Comparison of ENCODE assay signal across 23 cellular contexts in the genomic region with DNA sequence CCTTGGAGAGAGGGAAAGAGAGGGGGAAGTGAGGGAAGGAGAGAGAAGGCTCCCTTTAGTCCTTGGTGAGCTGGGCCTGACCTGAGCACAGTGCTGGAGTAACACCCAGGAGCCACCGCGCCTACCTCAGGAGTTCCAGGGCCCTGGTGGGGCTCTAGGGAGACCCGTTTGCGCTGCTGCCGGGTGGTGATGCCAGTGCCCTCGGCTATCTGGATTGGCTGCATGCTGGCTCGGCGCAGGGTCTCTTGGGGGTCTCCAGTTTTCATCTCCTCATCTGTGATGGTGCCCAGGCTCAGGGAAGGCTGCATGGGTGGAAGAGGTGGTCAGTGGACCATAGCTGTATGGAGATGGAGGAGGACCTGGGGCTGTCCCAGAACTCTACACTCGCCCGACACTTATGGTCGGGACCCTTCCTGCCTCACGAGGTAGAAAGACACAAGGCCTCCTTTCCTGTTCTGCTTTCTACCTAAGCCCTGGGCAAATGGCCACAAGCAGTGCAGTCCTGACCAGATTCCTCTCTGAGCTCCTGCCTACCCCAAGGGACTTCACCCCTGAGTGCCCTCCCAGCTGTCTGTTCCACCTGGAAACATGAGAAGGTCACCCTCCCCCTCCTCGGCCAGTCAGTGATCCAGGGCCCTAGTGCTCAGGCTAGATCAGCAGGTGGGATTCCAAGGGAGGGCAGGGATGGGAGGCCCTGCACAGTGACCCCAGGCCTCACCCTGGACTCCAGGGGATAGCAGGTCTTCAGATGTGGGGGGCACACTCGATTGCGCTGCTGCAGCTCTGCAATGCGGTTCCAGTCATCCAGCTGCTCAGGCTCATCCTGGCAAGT. TPM values are rescaled to one million over a fixed set of nuclear protein-coding genes. Genes with fewer than 3 reads are reported as not detected.
DNase-seq lines count a peak whose midpoint lies in the region; ATAC-seq and TF ChIP-seq lines count a peak whose summit lies in the region.
"Had no signal": no experiment of that assay in that cellular context is flagged by ENCODE, and none has a peak within 500 bp of the region (broad histone marks: within the 10 kb centered on the region; RNA-seq: fewer than 3 reads in every experiment).

No MANE protein-coding gene starts in this region.

- H3K4me1 Mint-ChIP-seq in T-helper 2 cell treated with Interferon-gamma antibody and Interleukin-4, amounts not matched to agents 5 μg/mL and 100 μg/mL, for 36 hours (ENCODE audit: low read depth) = no peaks in the 10 kb centered on the region
- H3K4me1 Mint-ChIP-seq in chondrocyte (ENCODE audit: low read depth) = peaks cover 14% of the 10 kb centered on the region
- H3K4me1 Mint-ChIP-seq in osteocyte (ENCODE audit: unreplicated experiment) = peaks cover 8% of the 10 kb centered on the region

- TF ChIP-seq POLR2A in GM18526 (IDR thresholded peaks at IDR 0.05; ENCODE audit: extremely low read depth, insufficient read length) = peak; percentile 13

- no peak for DNase-seq in T-helper 2 cell treated with Interferon-gamma antibody and Interleukin-4, amounts not matched to agents 5 μg/mL and 100 μg/mL, for 36 hours (ENCODE audit: low spot score)
- DNase-seq in T-helper 2 cell = no peak
- no peak for DNase-seq in chondrocyte (ENCODE audit: low spot score)
- no peak for DNase-seq in psoas muscle
- DNase-seq in DMS114 treated with DMSO at 0.1 percent for 48 hours (lab: John Stamatoyannopoulos, UW; ENCODE audit: unreplicated experiment) = no peak
- DNase-seq in osteocyte (ENCODE audit: extremely low spot score, unreplicated experiment) = no peak
- DNase-seq: ACHN; activated CD4-positive, alpha-beta T cell treated with anti-CD3 and anti-CD28 coated beads, Interleukin-2, amount 10 ng/mL, durations not matched to agents 7 days and 5 days; body of pancreas; NCI-H1694 treated with DMSO at 0.1 percent for 48 hours; NCI-H446 treated with DMSO at 0.1 percent for 48 hours; NK-92 treated with Interleukin-12 subunit alpha and Interleukin-12 subunit beta, amount 100 ng/mL, for 24 hours; ovary; WERI-Rb-1 had no signal

- H3K27ac Mint-ChIP-seq in T-helper 2 cell treated with Interferon-gamma antibody and Interleukin-4, amounts not matched to agents 5 μg/mL and 100 μg/mL, for 36 hours = peak overlapping the region; percentile 31
- H3K27ac Mint-ChIP-seq in chondrocyte (ENCODE audit: unreplicated experiment) (peak overlapping the region; percentile 45), osteocyte (ENCODE audit: unreplicated experiment) (no peak overlapping the region)
- H3K27ac Mint-ChIP-seq: activated CD4-positive, alpha-beta T cell treated with anti-CD3 and anti-CD28 coated beads, Interleukin-2, amount 10 ng/mL, durations not matched to agents 7 days and 5 days; activated T-helper 2 cell treated with anti-CD3 and anti-CD28 coated beads, Interferon-gamma antibody, Interleukin-2, Interleukin-4, amounts not matched to agents 10 μg/mL and 5 μg/mL and 100 μg/mL, durations not matched to agents 14 hours and 24 hours and 36 hours had no signal

- no peak overlapping the region for H3K4me3 Mint-ChIP-seq in T-helper 2 cell treated with Interferon-gamma antibody and Interleukin-4, amounts not matched to agents 5 μg/mL and 100 μg/mL, for 36 hours
- H3K4me3 Mint-ChIP-seq in chondrocyte (ENCODE audit: unreplicated experiment) = no peak overlapping the region
- H3K4me3 Mint-ChIP-seq in osteocyte (ENCODE audit: unreplicated experiment) = no peak overlapping the region
- H3K4me3 Mint-ChIP-seq: activated CD4-positive, alpha-beta T cell treated with anti-CD3 and anti-CD28 coated beads, Interleukin-2, amount 10 ng/mL, durations not matched to agents 7 days and 5 days had no signal

- H3K4me1 ChIP-seq in psoas muscle = peaks cover 1% of the 10 kb centered on the region

- H3K27ac ChIP-seq in psoas muscle = no peak overlapping the region
- H3K27ac ChIP-seq: C4-2B, KMS-11, ovary, SK-N-MC, suprapubic skin, WERI-Rb-1 had no signal

- H3K27me3 ChIP-seq in psoas muscle (ENCODE audit: insufficient read depth in 3 of 3, low read length in 2 of 3) = no peaks in the 10 kb centered on the region
- H3K27me3 ChIP-seq: body of pancreas, esophagus muscularis mucosa, ovary, suprapubic skin had no signal

- H3K36me3 Mint-ChIP-seq in T-helper 2 cell treated with Interferon-gamma antibody and Interleukin-4, amounts not matched to agents 5 μg/mL and 100 μg/mL, for 36 hours (ENCODE audit: low read depth) = peaks cover 45% of the 10 kb centered on the region
- H3K36me3 Mint-ChIP-seq in chondrocyte (ENCODE audit: low read depth) (peaks cover 40% of the 10 kb centered on the region), osteocyte (ENCODE audit: unreplicated experiment) (peaks cover 52% of the 10 kb centered on the region)

- no peaks in the 10 kb centered on the region for H3K27me3 Mint-ChIP-seq in T-helper 2 cell treated with Interferon-gamma antibody and Interleukin-4, amounts not matched to agents 5 μg/mL and 100 μg/mL, for 36 hours (ENCODE audit: low read depth)
- H3K27me3 Mint-ChIP-seq in chondrocyte (ENCODE audit: low read depth) = no peaks in the 10 kb centered on the region
- H3K27me3 Mint-ChIP-seq in osteocyte (ENCODE audit: unreplicated experiment) = no peaks in the 10 kb centered on the region
- H3K27me3 Mint-ChIP-seq: activated CD4-positive, alpha-beta T cell treated with anti-CD3 and anti-CD28 coated beads, Interleukin-2, amount 10 ng/mL, durations not matched to agents 7 days and 5 days had no signal

- ATAC-seq in psoas muscle (peak; percentile 1 to 13 (median 6)), GM18870 (IDR thresholded peaks at IDR 0.05; ENCODE audit: unreplicated experiment) (no peak)
- ATAC-seq: body of pancreas, sciatic nerve had no signal

- no peaks in the 10 kb centered on the region for H3K9me3 ChIP-seq in psoas muscle
- H3K9me3 ChIP-seq: body of pancreas, esophagus muscularis mucosa, ovary, suprapubic skin had no signal

- H3K9me3 Mint-ChIP-seq in T-helper 2 cell treated with Interferon-gamma antibody and Interleukin-4, amounts not matched to agents 5 μg/mL and 100 μg/mL, for 36 hours = no peaks in the 10 kb centered on the region
- H3K9me3 Mint-ChIP-seq in chondrocyte (ENCODE audit: low read depth) (no peaks in the 10 kb centered on the region), osteocyte (ENCODE audit: unreplicated experiment) (no peaks in the 10 kb centered on the region)
- H3K9me3 Mint-ChIP-seq: activated CD4-positive, alpha-beta T cell treated with anti-CD3 and anti-CD28 coated beads, Interleukin-2, amount 10 ng/mL, durations not matched to agents 7 days and 5 days; activated T-helper 2 cell treated with anti-CD3 and anti-CD28 coated beads, Interferon-gamma antibody, Interleukin-2, Interleukin-4, amounts not matched to agents 10 μg/mL and 5 μg/mL and 100 μg/mL, durations not matched to agents 14 hours and 24 hours and 36 hours had no signal

- H3K36me3 ChIP-seq in psoas muscle (ENCODE audit: insufficient read depth in 1 of 2, low read depth in 1 of 2) = peaks cover 8 to 96% of the 10 kb centered on the region in 2 donors
- H3K36me3 ChIP-seq: ovary had no signal

- WGBS in psoas muscle, 3 donors = 78 to 83% (median 80%) methylated on average over 13 to 16 of the region's 16 CpGs

- intact Hi-C loops in psoas muscle (cut with DNase I) = no loop called here

- H3K4me3 ChIP-seq in psoas muscle = no peak overlapping the region
- H3K4me3 ChIP-seq: body of pancreas, esophagus muscularis mucosa, ovary, SK-N-MC, suprapubic skin had no signal

- TF ChIP-seq CTCF in chondrocyte (IDR thresholded peaks at IDR 0.05) = no peak
- TF ChIP-seq CTCF in psoas muscle (IDR thresholded peaks at IDR 0.05) = no peak
- TF ChIP-seq CTCF in osteocyte (IDR thresholded peaks at IDR 0.05) = no peak

RNA-seq across cellular contexts. Expression of gene IL18BP, which starts 6.0 kb away (rescaled TPM):
- total RNA-seq in chondrocyte (9.6 to 16.2 TPM (median 11.4 TPM) in 3 replicates), psoas muscle (1 to 10 TPM; 2.9 to 4.4 (median 3.2) TPM), osteocyte (8.8 and 9.6 TPM in 2 replicates)
- 1 to 10 TPM; 1.5 to 2.1 (median 2.0) TPM for polyA plus RNA-seq in psoas muscle
